10 cellular contexts compared by ENCODE assay signal in genomic region chr5:96537386-96537785, GRCh38.
DNase-seq lines count a peak whose midpoint lies in the region; ATAC-seq, FAIRE-seq and TF ChIP-seq lines count a peak whose summit lies in the region.
"Had no signal": no experiment of that assay in that cellular context is flagged by ENCODE, and none has a peak within 500 bp of the region (broad histone marks: within the 10 kb centered on the region; RNA-seq: fewer than 3 reads in every experiment).

No MANE protein-coding gene starts in this region.

- peaks cover 10% of the 10 kb centered on the region for H3K4me1 ChIP-seq in astrocyte (ENCODE audit: insufficient read depth, low read length)

- no peaks in the 10 kb centered on the region for H4K20me1 ChIP-seq in astrocyte (ENCODE audit: insufficient read depth, low read length)

- FAIRE-seq in astrocyte (lab: Jason Lieb, UNC): peak; percentile 89
- FAIRE-seq: keratinocyte had no signal

- H3K9me3 Mint-ChIP-seq in astrocyte (ENCODE audit: unreplicated experiment): no peaks in the 10 kb centered on the region
- H3K9me3 Mint-ChIP-seq in natural killer cell treated with Interleukin-12 subunit alpha and Interleukin-12 subunit beta and Interleukin-15 and Interleukin-18, amount 100 ng/mL, for 72 hours: no peaks in the 10 kb centered on the region

- H3K79me2 ChIP-seq in astrocyte (ENCODE audit: insufficient read depth, low read length): no peaks in the 10 kb centered on the region

- no peaks in the 10 kb centered on the region for H3K36me3 Mint-ChIP-seq in astrocyte (ENCODE audit: low read depth, unreplicated experiment)
- no peaks in the 10 kb centered on the region for H3K36me3 Mint-ChIP-seq in natural killer cell treated with Interleukin-12 subunit alpha and Interleukin-12 subunit beta and Interleukin-15 and Interleukin-18, amount 100 ng/mL, for 72 hours

- H3K4me3 Mint-ChIP-seq in astrocyte (ENCODE audit: unreplicated experiment): no peak overlapping the region
- peak overlapping the region; percentile 80 for H3K4me3 Mint-ChIP-seq in natural killer cell treated with Interleukin-12 subunit alpha and Interleukin-12 subunit beta and Interleukin-15 and Interleukin-18, amount 100 ng/mL, for 72 hours

- no peaks in the 10 kb centered on the region for H3K27me3 ChIP-seq in astrocyte (ENCODE audit: insufficient read depth, low read length)

- peak overlapping the region; percentile 68 for H3K4me2 ChIP-seq in astrocyte (ENCODE audit: low read length)

- H3K27ac Mint-ChIP-seq in astrocyte (ENCODE audit: unreplicated experiment): peak overlapping the region; percentile 45
- H3K27ac Mint-ChIP-seq in natural killer cell treated with Interleukin-12 subunit alpha and Interleukin-12 subunit beta and Interleukin-15 and Interleukin-18, amount 100 ng/mL, for 72 hours: peak overlapping the region; percentile 80 to 84

- H3K9me3 ChIP-seq in astrocyte (ENCODE audit: insufficient read depth, low read depth, low read length): no peaks in the 10 kb centered on the region

- peak overlapping the region; percentile 84 for H3K27ac ChIP-seq in astrocyte (ENCODE audit: low read depth, low read length)

- peak overlapping the region; percentile 67 for H2AFZ ChIP-seq in astrocyte (ENCODE audit: low read depth, low read length)

- ATAC-seq in natural killer cell treated with Interleukin-12 subunit alpha and Interleukin-12 subunit beta and Interleukin-15 and Interleukin-18, amount 100 ng/mL, for 72 hours: peak; percentile 88 to 94
- ATAC-seq in GM18511 (IDR thresholded peaks at IDR 0.05; ENCODE audit: unreplicated experiment): no peak

- H3K9ac ChIP-seq in astrocyte (ENCODE audit: low read length): peak overlapping the region; percentile 41

- DNase-seq in NCI-H748 (lab: John Stamatoyannopoulos, UW; ENCODE audit: unreplicated experiment) (peak; percentile 39), NCI-H748 treated with DMSO at 0.1 percent for 48 hours (lab: John Stamatoyannopoulos, UW) (no peak), M059J (ENCODE audit: low read depth) (peak; percentile 93), astrocyte (ENCODE audit: low read depth) (peak; percentile 88), GF-D8 (lab: John Stamatoyannopoulos, UW) (no peak), pons (ENCODE audit: low spot score) (no peak)
- DNase-seq in natural killer cell treated with Interleukin-12 subunit alpha and Interleukin-12 subunit beta and Interleukin-15 and Interleukin-18, amount 100 ng/mL, for 72 hours (ENCODE audit: low spot score): no peak
- DNase-seq: 8988T had no signal

- no peak overlapping the region for H3K4me3 ChIP-seq in astrocyte (ENCODE audit: insufficient read depth, low read depth, low read length)

- peaks cover 15% of the 10 kb centered on the region for H3K4me1 Mint-ChIP-seq in astrocyte (ENCODE audit: low read depth, unreplicated experiment)
- peaks cover 21 to 25% of the 10 kb centered on the region in 2 donors for H3K4me1 Mint-ChIP-seq in natural killer cell treated with Interleukin-12 subunit alpha and Interleukin-12 subunit beta and Interleukin-15 and Interleukin-18, amount 100 ng/mL, for 72 hours (ENCODE audit: low read depth in 2 of 2)

- no peak for TF ChIP-seq CTCF in astrocyte (IDR thresholded peaks at IDR 0.05; ENCODE audit: insufficient read depth, low read depth, low read length)

- no peaks in the 10 kb centered on the region for H3K27me3 Mint-ChIP-seq in astrocyte (ENCODE audit: low read depth, unreplicated experiment)
- H3K27me3 Mint-ChIP-seq in natural killer cell treated with Interleukin-12 subunit alpha and Interleukin-12 subunit beta and Interleukin-15 and Interleukin-18, amount 100 ng/mL, for 72 hours: peaks cover 6 to 7% of the 10 kb centered on the region in 2 donors

- no peaks in the 10 kb centered on the region for H3K36me3 ChIP-seq in astrocyte (ENCODE audit: insufficient read depth, low read length)

Comparison
In these comparisons a context has a peak if more than half of its experiments do, and no peak if none do; other contexts are left out.
1. DNase-seq: peak in NCI-H748 (single experiment), M059J (single experiment) and astrocyte (single experiment); none in NCI-H748 treated with DMSO at 0.1 percent for 48 hours (single experiment), natural killer cell treated with Interleukin-12 subunit alpha and Interleukin-12 subunit beta and Interleukin-15 and Interleukin-18, amount 100 ng/mL, for 72 hours (single experiment), GF-D8 (single experiment) and pons (single experiment).